Comparison of ENCODE assay signal across 8 cellular contexts in the genomic region with DNA sequence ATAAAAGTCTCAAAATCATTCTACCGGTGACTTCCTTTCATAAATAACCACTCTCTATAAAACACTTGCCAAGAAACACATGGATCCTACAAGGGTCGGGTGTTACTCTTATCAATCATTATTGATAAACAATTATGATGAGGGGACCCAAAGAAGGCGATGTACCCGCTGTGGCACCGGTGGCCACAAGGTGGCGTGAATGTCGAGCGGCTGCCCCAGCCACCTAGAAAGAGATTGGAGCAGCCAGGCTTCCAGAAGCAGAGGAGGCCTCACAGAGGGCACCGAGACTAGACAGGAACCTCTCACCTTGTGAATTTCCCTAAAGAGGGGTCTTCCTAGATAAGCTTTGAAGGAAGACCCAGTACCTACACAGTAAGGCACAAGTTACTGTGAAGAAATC.
DNase-seq lines count a peak whose midpoint lies in the region; ATAC-seq and TF ChIP-seq lines count a peak whose summit lies in the region.
"Not testable (repeated sequence)": the region's sequence is repeated elsewhere in the genome, so short reads cannot be mapped to it uniquely, and the experiment has no call there.

No MANE protein-coding gene starts in this region.

- H3K27me3 Mint-ChIP-seq in T-helper 17 cell: not testable (repeated sequence)

- H3K36me3 ChIP-seq in body of pancreas (replicated peaks in 1 of 2; ENCODE audit: insufficient read depth in 1 of 2, low read depth in 2 of 2); right lobe of liver; upper lobe of right lung: not testable (repeated sequence)

- WGBS in body of pancreas, 2 donors: no CpG with 5 or more reads among the region's 9 CpGs
- WGBS in right lobe of liver (ENCODE audit: insufficient coverage, low coverage, low lambda C conversion rate, missing lambda C conversion rate): no CpG with 5 or more reads among the region's 9 CpGs

- intact Hi-C loops in body of pancreas (cut with DNase I); right lobe of liver (cut with DNase I); upper lobe of right lung (cut with DNase I): not testable (repeated sequence)

- not testable (repeated sequence) for H3K27ac Mint-ChIP-seq in T-helper 17 cell

- not testable (repeated sequence) for H3K4me1 ChIP-seq in body of pancreas, right lobe of liver, upper lobe of right lung

- H3K27me3 ChIP-seq in body of pancreas, right lobe of liver, upper lobe of right lung: not testable (repeated sequence)

- not testable (repeated sequence) for H3K4me3 ChIP-seq in body of pancreas, right lobe of liver, upper lobe of right lung

- peak; percentile 70 for ATAC-seq in GM18867 (IDR thresholded peaks at IDR 0.05; ENCODE audit: unreplicated experiment)
- peak; percentile 74 for ATAC-seq in GM21447 (IDR thresholded peaks at IDR 0.05; ENCODE audit: unreplicated experiment)
- ATAC-seq in HG02759 (IDR thresholded peaks at IDR 0.05; ENCODE audit: unreplicated experiment): peak; percentile 59
- peak; percentile 73 for ATAC-seq in HG03378 (IDR thresholded peaks at IDR 0.05; ENCODE audit: unreplicated experiment)
- ATAC-seq in T-helper 17 cell: peak; percentile 42
- ATAC-seq in body of pancreas: peak; percentile 15
- ATAC-seq in right lobe of liver: peak; percentile 56 to 73 (median 70)
- peak; percentile 73 for ATAC-seq in upper lobe of right lung

- TF ChIP-seq POLR2A in body of pancreas (IDR thresholded peaks at IDR 0.05); right lobe of liver (IDR thresholded peaks at IDR 0.05): not testable (repeated sequence)

- not testable (repeated sequence) for H3K27ac ChIP-seq in body of pancreas, right lobe of liver, upper lobe of right lung

- not testable (repeated sequence) for H3K36me3 Mint-ChIP-seq in T-helper 17 cell (ENCODE audit: low read depth)

- not testable (repeated sequence) for TF ChIP-seq CTCF in body of pancreas (IDR thresholded peaks at IDR 0.05); right lobe of liver (IDR thresholded peaks at IDR 0.05); upper lobe of right lung (IDR thresholded peaks at IDR 0.05)

- not testable (repeated sequence) for DNase-seq in T-helper 17 cell, body of pancreas, right lobe of liver, upper lobe of right lung

- H3K4me1 Mint-ChIP-seq in T-helper 17 cell: not testable (repeated sequence)

- not testable (repeated sequence) for H3K9me3 ChIP-seq in T-helper 17 cell (ENCODE audit: control insufficient read depth, low read length, poor library complexity, severe bottlenecking); body of pancreas; right lobe of liver; upper lobe of right lung

- not testable (repeated sequence) for H3K4me3 Mint-ChIP-seq in T-helper 17 cell

Comparison
In these comparisons a context has a peak if more than half of its experiments do, and no peak if none do; other contexts are left out.
1. ATAC-seq: peak in every context shown above with its lines; median percentile 74 in GM21447; 73 in HG03378; 73 in upper lobe of right lung; 70 in right lobe of liver; 70 in GM18867; 59 in HG02759; 42 in T-helper 17 cell; 15 in body of pancreas.